In genomic region chr1:236854602-236854978, GRCh38 we compare ENCODE assay signal across 3 cellular contexts.
TF ChIP-seq lines count a peak whose summit lies in the region.

No MANE protein-coding gene starts in this region.

TF ChIP-seq in SK-N-SH treated with all-trans-retinoic acid at 6 μM for 48 hours, 23 proteins besides CTCF, POLR2A, EP300 and RAD21:
- no peak for TF ChIP-seq POU6F1 (CRISPR knock-in tag; IDR thresholded peaks at IDR 0.05; ENCODE audit: borderline replicate concordance, low read depth)
- TF ChIP-seq SNAI2 (CRISPR knock-in tag; IDR thresholded peaks at IDR 0.05), result no peak
- no peak for TF ChIP-seq PPARA (CRISPR knock-in tag; IDR thresholded peaks at IDR 0.05; ENCODE audit: borderline replicate concordance)
- TF ChIP-seq TSHZ2 (CRISPR knock-in tag; IDR thresholded peaks at IDR 0.05), result no peak
- TF ChIP-seq ISL1 (CRISPR knock-in tag; IDR thresholded peaks at IDR 0.05), result no peak

TF ChIP-seq in SK-N-SH, 30 proteins besides CTCF, POLR2A, EP300 and RAD21:
- TF ChIP-seq RCOR1 (IDR thresholded peaks at IDR 0.05; ENCODE audit: low read length), result no peak
- no peak for TF ChIP-seq TAF1 (IDR thresholded peaks at IDR 0.05; ENCODE audit: borderline replicate concordance, low read depth, low read length)
- TF ChIP-seq REST (IDR thresholded peaks at IDR 0.05; ENCODE audit: low read depth, low read length), result no peak

TF ChIP-seq in K562, 482 proteins besides CTCF, POLR2A, EP300 and RAD21:
- TF ChIP-seq TAF1 (IDR thresholded peaks at IDR 0.05; ENCODE audit: control insufficient read depth, extremely low read depth, insufficient read depth, low read length, severe bottlenecking), result no peak
- no peak for TF ChIP-seq OTX1 (CRISPR knock-in tag; IDR thresholded peaks at IDR 0.05)
- no peak for TF ChIP-seq ZNF584 (CRISPR knock-in tag; IDR thresholded peaks at IDR 0.05; ENCODE audit: low read depth)
- TF ChIP-seq ZNF592 (IDR thresholded peaks at IDR 0.05), result no peak
- TF ChIP-seq SP2 (IDR thresholded peaks at IDR 0.05; ENCODE audit: extremely low read depth, low read depth, low read length, poor library complexity, severe bottlenecking), result no peak
- TF ChIP-seq GATAD2B (IDR thresholded peaks at IDR 0.05; ENCODE audit: borderline replicate concordance), result no peak
- no peak for TF ChIP-seq TAL1 (IDR thresholded peaks at IDR 0.05)
- no peak for TF ChIP-seq C11orf30 (IDR thresholded peaks at IDR 0.05; ENCODE audit: low read depth)
- no peak for TF ChIP-seq CBX8 (IDR thresholded peaks at IDR 0.05; ENCODE audit: borderline replicate concordance, extremely low read depth, low read depth, low read length, poor library complexity, severe bottlenecking)
- no peak for TF ChIP-seq CHD4 (IDR thresholded peaks at IDR 0.05; ENCODE audit: insufficient read depth, insufficient replicate concordance, low read depth, low read length, poor library complexity, severe bottlenecking)
- TF ChIP-seq DMBX1 (CRISPR knock-in tag; IDR thresholded peaks at IDR 0.05; ENCODE audit: borderline replicate concordance), result no peak
- TF ChIP-seq NFIX (CRISPR knock-in tag; IDR thresholded peaks at IDR 0.05; ENCODE audit: low read depth), result no peak
- TF ChIP-seq HDAC3 (IDR thresholded peaks at IDR 0.05; ENCODE audit: borderline replicate concordance, partially characterized antibody), result no peak
- TF ChIP-seq ZNF507 (tag; conservative IDR thresholded peaks at IDR 0.05), result no peak
